Comparison of ENCODE assay signal across 10 cellular contexts in the genomic region with DNA sequence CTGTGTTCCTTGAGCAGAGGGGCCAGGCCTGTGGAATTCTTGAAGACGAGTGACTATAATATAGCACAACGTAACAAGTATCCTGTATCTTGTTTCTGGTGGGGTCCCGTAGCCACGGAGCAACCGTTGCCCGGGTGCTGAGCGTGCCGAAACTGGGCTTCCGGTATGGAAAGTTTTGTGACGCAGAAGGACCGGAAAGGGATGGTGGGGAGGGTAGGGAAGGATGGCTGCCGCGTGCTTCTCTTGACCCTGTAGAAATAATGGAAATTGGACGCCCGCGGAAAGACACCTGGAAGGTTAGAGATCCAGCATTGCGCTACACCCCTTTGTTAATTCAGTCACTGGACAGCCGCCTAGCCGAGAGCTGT. TPM values are rescaled to one million over a fixed set of nuclear protein-coding genes. Genes with fewer than 3 reads are reported as not detected.
DNase-seq lines count a peak whose midpoint lies in the region; ATAC-seq and TF ChIP-seq lines count a peak whose summit lies in the region.
"Had no signal": no experiment of that assay in that cellular context is flagged by ENCODE, and none has a peak within 500 bp of the region (broad histone marks: within the 10 kb centered on the region; RNA-seq: fewer than 3 reads in every experiment).

No MANE protein-coding gene starts in this region.

- H3K27ac ChIP-seq in suprapubic skin, result peak overlapping the region; percentile 96
- H3K27ac ChIP-seq: pancreas, SK-N-MC had no signal

- DNase-seq in NCI-H2171 (lab: John Stamatoyannopoulos, UW) (peak; percentile 64), left lobe of liver (ENCODE audit: low spot score) (peak; percentile 69), suprapubic skin (ENCODE audit: low spot score in 2 of 2) (peak in 1 of 2 donors; percentile 83), NCI-H187 (lab: John Stamatoyannopoulos, UW) (no peak), T-helper 9 cell (no peak), RKO (ENCODE audit: low spot score) (no peak)
- peak; percentile 66 for DNase-seq in activated naive CD4-positive, alpha-beta T cell treated with anti-CD3 and anti-CD28 coated beads, Interleukin-2, amount 50 U/mL, for 16 hours

- peaks cover 14% of the 10 kb centered on the region for H3K4me1 ChIP-seq in suprapubic skin
- H3K4me1 ChIP-seq: pancreas had no signal

- no peak for TF ChIP-seq CTCF in suprapubic skin (IDR thresholded peaks at IDR 0.05)

- peak overlapping the region; percentile 64 for H3K4me3 ChIP-seq in suprapubic skin
- H3K4me3 ChIP-seq: pancreas, SK-N-MC had no signal

- WGBS in suprapubic skin, result no CpG with 5 or more reads among the region's 19 CpGs

- no peak for TF ChIP-seq EP300 in suprapubic skin (IDR thresholded peaks at IDR 0.05)

- H3K36me3 ChIP-seq in suprapubic skin, result no peaks in the 10 kb centered on the region
- H3K36me3 ChIP-seq: pancreas had no signal

- no peaks in the 10 kb centered on the region for H3K27me3 ChIP-seq in suprapubic skin
- H3K27me3 ChIP-seq: pancreas had no signal

- ATAC-seq in GM21737 (IDR thresholded peaks at IDR 0.05; ENCODE audit: unreplicated experiment) (peak; percentile 50), left lobe of liver (peak; percentile 78)
- ATAC-seq: pancreas had no signal

- no peak for TF ChIP-seq POLR2A in suprapubic skin (IDR thresholded peaks at IDR 0.05)

- H3K9me3 ChIP-seq in suprapubic skin, result no peaks in the 10 kb centered on the region
- H3K9me3 ChIP-seq: pancreas had no signal

RNA-seq across cellular contexts. Expression of a gene that starts 0.8 kb away (rescaled TPM):
- total RNA-seq in left lobe of liver, result 21.5 TPM
- 10 to 100 TPM in 2 of 4 donors, under 1 TPM in 2; 0.16 to 81.4 (median 28.0) TPM for total RNA-seq in suprapubic skin

Comparison
In these comparisons a context has a peak if more than half of its experiments do, and no peak if none do; other contexts are left out.
1. DNase-seq: peak in NCI-H2171 (single experiment), activated naive CD4-positive, alpha-beta T cell treated with anti-CD3 and anti-CD28 coated beads, Interleukin-2, amount 50 U/mL, for 16 hours (single experiment) and left lobe of liver (single experiment); none in NCI-H187 (0 of 2), T-helper 9 cell (single experiment) and RKO (single experiment).